Comparison of ENCODE assay signal across 24 cellular contexts in the genomic region with DNA sequence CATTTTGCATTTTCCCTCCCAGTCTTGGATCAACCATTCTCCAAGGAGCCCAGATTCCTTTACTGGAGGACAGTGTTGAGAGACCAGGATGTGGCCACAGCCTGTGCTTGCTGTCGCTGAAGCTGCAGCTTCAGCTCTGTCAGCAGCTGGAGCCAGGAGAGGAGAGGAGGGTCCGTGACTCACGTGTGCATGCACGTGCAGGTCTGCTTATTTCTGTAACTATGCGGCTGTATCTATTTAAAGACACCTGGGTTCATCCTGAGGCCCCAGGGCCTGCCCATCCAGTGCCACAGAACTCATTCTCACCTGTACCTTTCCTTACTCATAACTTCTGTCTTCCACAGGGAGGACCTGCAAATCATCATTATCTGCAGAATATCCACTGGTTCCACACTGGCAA.
"Had no signal": no experiment of that assay in that cellular context is flagged by ENCODE, and none has a peak within 500 bp of the region (broad histone marks: within the 10 kb centered on the region; RNA-seq: fewer than 3 reads in every experiment).

No MANE protein-coding gene starts in this region.

- H3K36me3 ChIP-seq: cardiac muscle cell, prostate gland, right atrium auricular region, suprapubic skin, tibial nerve had no signal

- H2AFZ ChIP-seq: hepatocyte had no signal

- H3K79me2 ChIP-seq: hepatocyte had no signal

- H3K27ac Mint-ChIP-seq: activated naive CD4-positive, alpha-beta T cell treated with anti-CD3 and anti-CD28 coated beads for 36 hours; activated naive CD8-positive, alpha-beta T cell treated with anti-CD3 and anti-CD28 coated beads, Interleukin-2, amount 10 ng/mL, durations not matched to agents 7 days and 5 days; dendritic cell treated with granulocyte-macrophage colony-stimulating factor and Interleukin-4, amounts not matched to agents 40 ng/mL and 50 ng/mL, for 4 days; natural killer cell; stimulated activated naive CD8-positive, alpha-beta T cell treated with anti-CD3 and anti-CD28 coated beads, Interleukin-15, amount 100 ng/mL, for 72 hours; WTC11 had no signal

- H3K9me3 ChIP-seq: prostate gland, right atrium auricular region, suprapubic skin, tibial nerve had no signal

- H3K27me3 ChIP-seq: right atrium auricular region had no signal

- H3K4me1 ChIP-seq: prostate gland had no signal

- H3K4me3 ChIP-seq: cardiac muscle cell, hepatocyte, prostate gland, right atrium auricular region, suprapubic skin, tibial nerve had no signal

- DNase-seq: activated CD4-positive, alpha-beta T cell treated with anti-CD3 and anti-CD28 coated beads for 4 hours; activated CD4-positive, alpha-beta T cell treated with anti-CD3 and anti-CD28 coated beads, Interleukin-2, amount 50 U/mL, for 48 hours; activated naive CD4-positive, alpha-beta T cell treated with anti-CD3 and anti-CD28 coated beads for 36 hours; activated naive CD8-positive, alpha-beta T cell treated with anti-CD3 and anti-CD28 coated beads, Interleukin-2, amount 10 ng/mL, durations not matched to agents 7 days and 5 days; activated T-cell treated with anti-CD3 and anti-CD28 coated beads, Interleukin-2, amount 50 U/mL, for 48 hours; amniotic stem cell; effector CD4-positive, alpha-beta T cell; erythroblast; foreskin melanocyte; left ventricle myocardium superior; midbrain; natural killer cell; stimulated activated CD4-positive, alpha-beta T cell treated with anti-CD3 and anti-CD28 coated beads, Interleukin-12 subunit alpha, Interleukin-12 subunit beta, amount 100 ng/mL, for 4 hours; stimulated activated CD4-positive, alpha-beta T cell treated with anti-CD3 and anti-CD28 coated beads, Interleukin-4, amount 100 ng/mL, for 4 hours; stimulated activated naive CD8-positive, alpha-beta T cell treated with anti-CD3 and anti-CD28 coated beads, Interleukin-15, amount 100 ng/mL, for 72 hours; T1000 had no signal

- H3K27ac ChIP-seq: cardiac muscle cell, hepatocyte, prostate gland, right atrium auricular region, tibial nerve had no signal

- H3K36me3 Mint-ChIP-seq: activated naive CD8-positive, alpha-beta T cell treated with anti-CD3 and anti-CD28 coated beads, Interleukin-2, amount 10 ng/mL, durations not matched to agents 7 days and 5 days; natural killer cell; WTC11 had no signal

- H3K4me3 Mint-ChIP-seq: activated naive CD4-positive, alpha-beta T cell treated with anti-CD3 and anti-CD28 coated beads for 36 hours; activated naive CD8-positive, alpha-beta T cell treated with anti-CD3 and anti-CD28 coated beads, Interleukin-2, amount 10 ng/mL, durations not matched to agents 7 days and 5 days; dendritic cell treated with granulocyte-macrophage colony-stimulating factor and Interleukin-4, amounts not matched to agents 40 ng/mL and 50 ng/mL, for 4 days; natural killer cell; stimulated activated naive CD8-positive, alpha-beta T cell treated with anti-CD3 and anti-CD28 coated beads, Interleukin-15, amount 100 ng/mL, for 72 hours; WTC11 had no signal

- H3K9me3 Mint-ChIP-seq: activated naive CD4-positive, alpha-beta T cell treated with anti-CD3 and anti-CD28 coated beads for 36 hours; activated naive CD8-positive, alpha-beta T cell treated with anti-CD3 and anti-CD28 coated beads, Interleukin-2, amount 10 ng/mL, durations not matched to agents 7 days and 5 days; natural killer cell; stimulated activated naive CD8-positive, alpha-beta T cell treated with anti-CD3 and anti-CD28 coated beads, Interleukin-15, amount 100 ng/mL, for 72 hours had no signal

- ATAC-seq: left ventricle myocardium superior; stimulated activated naive CD8-positive, alpha-beta T cell treated with anti-CD3 and anti-CD28 coated beads, Interleukin-15, amount 100 ng/mL, for 72 hours; WTC11 had no signal

- H3K4me2 ChIP-seq: hepatocyte had no signal
